In the genomic region with DNA sequence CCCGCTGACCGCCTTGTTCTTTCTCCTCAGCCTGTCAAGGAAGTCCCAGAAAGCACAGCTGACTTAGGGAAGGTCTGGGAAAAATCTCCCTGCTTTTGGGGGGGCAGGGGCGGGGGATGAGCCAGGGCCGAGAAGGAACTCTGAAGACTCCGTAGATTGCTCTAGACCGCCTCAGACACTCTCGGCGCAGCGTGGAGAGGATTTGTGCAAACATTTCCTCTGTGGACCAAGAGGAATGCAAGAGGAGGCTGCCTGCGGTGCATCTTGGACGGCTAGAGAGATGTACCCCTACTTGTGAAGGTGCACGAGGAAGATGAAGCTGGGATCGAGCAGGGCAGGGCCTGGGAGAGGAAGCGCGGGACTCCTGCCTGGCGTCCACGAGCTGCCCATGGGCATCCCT, we compare ENCODE assay signal across 24 cellular contexts. TPM values are rescaled to one million over a fixed set of nuclear protein-coding genes. Genes with fewer than 3 reads are reported as not detected.
"Had no signal": no experiment of that assay in that cellular context is flagged by ENCODE, and none has a peak within 500 bp of the region (broad histone marks: within the 10 kb centered on the region; RNA-seq: fewer than 3 reads in every experiment).

A gene with protein sequence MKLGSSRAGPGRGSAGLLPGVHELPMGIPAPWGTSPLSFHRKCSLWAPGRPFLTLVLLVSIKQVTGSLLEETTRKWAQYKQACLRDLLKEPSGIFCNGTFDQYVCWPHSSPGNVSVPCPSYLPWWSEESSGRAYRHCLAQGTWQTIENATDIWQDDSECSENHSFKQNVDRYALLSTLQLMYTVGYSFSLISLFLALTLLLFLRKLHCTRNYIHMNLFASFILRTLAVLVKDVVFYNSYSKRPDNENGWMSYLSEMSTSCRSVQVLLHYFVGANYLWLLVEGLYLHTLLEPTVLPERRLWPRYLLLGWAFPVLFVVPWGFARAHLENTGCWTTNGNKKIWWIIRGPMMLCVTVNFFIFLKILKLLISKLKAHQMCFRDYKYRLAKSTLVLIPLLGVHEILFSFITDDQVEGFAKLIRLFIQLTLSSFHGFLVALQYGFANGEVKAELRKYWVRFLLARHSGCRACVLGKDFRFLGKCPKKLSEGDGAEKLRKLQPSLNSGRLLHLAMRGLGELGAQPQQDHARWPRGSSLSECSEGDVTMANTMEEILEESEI (plus strand): TSS at position 174 of the 400 bp plus-strand sequence. CDS start 140 bp downstream, at position 314.

- H3K4me1 ChIP-seq: foreskin keratinocyte, left lung, upper lobe of left lung had no signal

- DNase-seq: activated CD4-positive, alpha-beta T cell treated with anti-CD3 and anti-CD28 coated beads for 1 hour; activated T-cell treated with anti-CD3 and anti-CD28 coated beads, Interleukin-2, amount 50 U/mL, for 1 hour; foreskin keratinocyte; immature natural killer cell; left lung; midbrain; nephron progenitor cell; stimulated activated CD4-positive, alpha-beta T cell treated with anti-CD3 and anti-CD28 coated beads, Interleukin-2, amount 100 ng/mL, for 48 hours; stimulated activated CD8-positive, alpha-beta memory T cell treated with anti-CD3 and anti-CD28 coated beads, Interleukin-4, amount 100 ng/mL, for 48 hours; stimulated activated naive B cell treated with anti-CD40 and anti-IgM and Interleukin-4, amounts not matched to agents 10 μg/mL and 1 μg/mL and 100 μg/mL, for 72 hours; T-helper 9 cell; upper lobe of left lung had no signal

- ATAC-seq: activated naive CD4-positive, alpha-beta T cell treated with anti-CD3 and anti-CD28 coated beads, Interleukin-2, amount 50 U/mL, for 72 hours; foreskin keratinocyte; left lung; sciatic nerve; stimulated activated naive B cell treated with anti-CD40 and anti-IgM and Interleukin-4, amounts not matched to agents 10 μg/mL and 1 μg/mL and 100 μg/mL, for 72 hours had no signal

- H3K4me3 ChIP-seq: coronary artery, hepatocyte, left lung, lung, smooth muscle cell, thoracic aorta, upper lobe of left lung had no signal

- H3K9me3 ChIP-seq: left lung, thoracic aorta, upper lobe of left lung had no signal

- FAIRE-seq: astrocyte had no signal

- H3K4me3 Mint-ChIP-seq: central memory CD8-positive, alpha-beta T cell; immature natural killer cell; nephron progenitor cell; stimulated activated naive B cell treated with anti-CD40 and anti-IgM and Interleukin-4, amounts not matched to agents 10 μg/mL and 1 μg/mL and 100 μg/mL, for 72 hours had no signal

- H3K9me3 Mint-ChIP-seq: central memory CD8-positive, alpha-beta T cell; immature natural killer cell; nephron progenitor cell had no signal

- H3K27ac Mint-ChIP-seq: activated naive CD4-positive, alpha-beta T cell treated with anti-CD3 and anti-CD28 coated beads, Interleukin-2, amount 50 U/mL, for 72 hours; immature natural killer cell; nephron progenitor cell; stimulated activated naive B cell treated with anti-CD40 and anti-IgM and Interleukin-4, amounts not matched to agents 10 μg/mL and 1 μg/mL and 100 μg/mL, for 72 hours had no signal

- H3K27ac ChIP-seq: coronary artery, epithelial cell of prostate, foreskin keratinocyte, hepatocyte, left lung, thoracic aorta, upper lobe of left lung had no signal

- H3K36me3 Mint-ChIP-seq: stimulated activated naive B cell treated with anti-CD40 and anti-IgM and Interleukin-4, amounts not matched to agents 10 μg/mL and 1 μg/mL and 100 μg/mL, for 72 hours had no signal

- H3K4me2 ChIP-seq: hepatocyte, smooth muscle cell had no signal

- H3K4me1 Mint-ChIP-seq: central memory CD8-positive, alpha-beta T cell; immature natural killer cell; stimulated activated naive B cell treated with anti-CD40 and anti-IgM and Interleukin-4, amounts not matched to agents 10 μg/mL and 1 μg/mL and 100 μg/mL, for 72 hours had no signal

RNA-seq across cellular contexts. Expression of the gene that starts here (rescaled TPM):
- total RNA-seq: activated naive CD4-positive, alpha-beta T cell treated with anti-CD3 and anti-CD28 coated beads, Interleukin-2, amount 50 U/mL, for 72 hours; fibroblast of lung; foreskin keratinocyte; T-helper 1 cell treated with Interleukin-12 subunit alpha and Interleukin-12 subunit beta and Interleukin-4 antibody, amounts not matched to agents 30 ng/mL and 1 ng/mL, for 36 hours had no signal
- polyA plus RNA-seq: fibroblast of lung, foreskin keratinocyte, immature natural killer cell had no signal
